13 cellular contexts compared by ENCODE assay signal in genomic region chr18:44821924-44822323, GRCh38.
"Had no signal": no experiment of that assay in that cellular context is flagged by ENCODE, and none has a peak within 500 bp of the region (broad histone marks: within the 10 kb centered on the region; RNA-seq: fewer than 3 reads in every experiment).

No MANE protein-coding gene starts in this region.

- H3K27me3 ChIP-seq: esophagus muscularis mucosa, left lung, right atrium auricular region, testis had no signal

- FAIRE-seq: colon had no signal

- ATAC-seq: left lung; stimulated activated naive CD8-positive, alpha-beta T cell treated with anti-CD3 and anti-CD28 coated beads, Interleukin-15, Interleukin-2, amounts not matched to agents 100 U/mL and 50 U/mL, for 24 hours had no signal

- H3K36me3 ChIP-seq: esophagus muscularis mucosa, left lung, right atrium auricular region had no signal

- H3K36me3 Mint-ChIP-seq: activated naive CD8-positive, alpha-beta T cell treated with anti-CD3 and anti-CD28 coated beads, Interleukin-2, amount 10 ng/mL, durations not matched to agents 7 days and 5 days had no signal

- H3K9me3 Mint-ChIP-seq: mesothelial cell of epicardium; T-helper 1 cell treated with Interleukin-12 subunit alpha and Interleukin-12 subunit beta and Interleukin-4 antibody, amounts not matched to agents 30 μg/mL and 1 μg/mL, for 36 hours had no signal

- H3K9me3 ChIP-seq: esophagus muscularis mucosa, left lung, right atrium auricular region, testis had no signal

- H3K4me3 ChIP-seq: esophagus muscularis mucosa, left lung, right atrium auricular region, testis had no signal

- H3K27ac Mint-ChIP-seq: activated naive CD8-positive, alpha-beta T cell treated with anti-CD3 and anti-CD28 coated beads, Interleukin-2, amount 10 ng/mL, durations not matched to agents 7 days and 5 days; mesothelial cell of epicardium; T-helper 1 cell treated with Interleukin-12 subunit alpha and Interleukin-12 subunit beta and Interleukin-4 antibody, amounts not matched to agents 30 μg/mL and 1 μg/mL, for 36 hours had no signal

- DNase-seq: activated gamma-delta T cell treated with Interleukin-2 at 50 U/mL for 16 hours; activated naive CD8-positive, alpha-beta T cell treated with anti-CD3 and anti-CD28 coated beads, Interleukin-2, amount 10 ng/mL, durations not matched to agents 7 days and 5 days; activated T-cell treated with anti-CD3 and anti-CD28 coated beads, Interleukin-2, amount 50 U/mL, for 1 hour; aorta; left lung; posterior cingulate gyrus; stimulated activated naive CD8-positive, alpha-beta T cell treated with anti-CD3 and anti-CD28 coated beads, Interleukin-15, Interleukin-2, amounts not matched to agents 100 U/mL and 50 U/mL, for 24 hours; testis had no signal

- H3K4me3 Mint-ChIP-seq: activated naive CD8-positive, alpha-beta T cell treated with anti-CD3 and anti-CD28 coated beads, Interleukin-2, amount 10 ng/mL, durations not matched to agents 7 days and 5 days; mesothelial cell of epicardium; T-helper 1 cell treated with Interleukin-12 subunit alpha and Interleukin-12 subunit beta and Interleukin-4 antibody, amounts not matched to agents 30 μg/mL and 1 μg/mL, for 36 hours had no signal

- H3K27ac ChIP-seq: left lung, right atrium auricular region, testis had no signal
